Comparison of ENCODE assay signal across 8 cellular contexts in the genomic region with DNA sequence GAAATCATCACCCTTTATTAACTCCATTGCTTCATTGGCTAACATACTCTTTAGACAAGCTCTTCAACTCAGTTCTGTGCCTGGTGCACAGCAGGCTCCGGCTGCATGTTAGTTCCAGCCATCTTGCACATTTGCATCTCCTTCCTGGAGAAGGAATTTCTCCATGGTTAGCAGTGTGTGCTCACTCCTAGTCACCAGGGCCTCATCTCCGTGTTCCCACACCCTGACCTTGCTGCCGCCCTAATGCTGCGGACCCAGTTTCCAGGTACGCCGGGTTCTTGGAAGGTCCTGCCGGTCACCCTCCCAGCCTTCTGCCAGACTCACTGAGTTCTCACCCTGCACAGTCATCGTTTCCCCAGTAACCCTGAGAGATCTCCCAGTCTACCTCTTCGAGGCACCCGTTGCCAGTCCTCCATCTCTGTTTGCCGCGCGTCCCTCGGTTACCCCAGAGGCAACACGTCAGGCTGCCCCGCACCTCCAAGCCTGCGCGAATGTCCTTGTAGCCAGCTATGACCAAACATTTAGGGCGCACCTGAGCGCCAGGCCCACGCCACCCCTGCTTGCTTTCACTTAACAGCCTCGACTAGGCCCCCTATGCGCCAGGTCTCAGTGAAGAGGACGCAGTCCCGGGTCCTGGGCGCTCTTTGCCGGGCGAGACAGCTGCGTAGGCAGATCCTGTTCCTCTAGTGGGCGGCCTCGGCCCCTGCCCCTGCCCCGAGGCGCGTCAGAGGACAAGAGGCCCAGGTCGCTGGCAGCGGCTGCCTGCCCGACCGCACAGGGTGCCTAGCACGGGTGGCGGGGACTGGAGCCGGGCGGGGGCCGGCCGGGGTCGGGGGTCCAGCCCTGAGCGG. TPM values are rescaled to one million over a fixed set of nuclear protein-coding genes. Genes with fewer than 3 reads are reported as not detected.
DNase-seq lines count a peak whose midpoint lies in the region; ATAC-seq and TF ChIP-seq lines count a peak whose summit lies in the region.

No MANE protein-coding gene starts in this region.

- no CpG with 5 or more reads among the region's 46 CpGs for WGBS in mesendoderm (ENCODE audit: extremely low coverage, insufficient coverage, low lambda C conversion rate)

- peak overlapping the region; percentile 99 for H3K18ac ChIP-seq in mesendoderm (ENCODE audit: low read length)

- H3K9ac ChIP-seq in mesendoderm (ENCODE audit: low read length): peak overlapping the region; percentile 83

- H2BK15ac ChIP-seq in mesendoderm (replicated peaks; ENCODE audit: low read depth): no peak overlapping the region

- peak overlapping the region; percentile 97 for H3K4me3 ChIP-seq in AG04450 (ENCODE audit: low read depth, low read length)
- peak overlapping the region; percentile 74 for H3K4me3 ChIP-seq in effector memory CD4-positive, alpha-beta T cell (ENCODE audit: insufficient read depth, low read depth, low read length, poor library complexity, severe bottlenecking)
- peak overlapping the region; percentile 50 for H3K4me3 ChIP-seq in mesendoderm (ENCODE audit: low read length)

- H2BK5ac ChIP-seq in mesendoderm (ENCODE audit: low read length): peak overlapping the region; percentile 57

- H3K36me3 ChIP-seq in effector memory CD4-positive, alpha-beta T cell (ENCODE audit: control insufficient read depth, insufficient read depth, low read length): no peaks in the 10 kb centered on the region
- no peaks in the 10 kb centered on the region for H3K36me3 ChIP-seq in mesendoderm (ENCODE audit: control insufficient read depth, insufficient read depth, low read length)

- CTCF ChIA-PET in AG04450 (lab: Charles Lee): interaction anchor here (0.6 to 1.0 kb wide), 4 partner anchors 89 to 181 kb away, joined by 3 to 7 read pairs (median 4); a partner anchor contains a TSS
- CTCF ChIA-PET in activated CD8-positive, alpha-beta T cell treated with anti-CD3 and anti-CD28 coated beads, Interleukin-2, amount 10 ng/mL, durations not matched to agents 7 days and 5 days (lab: Charles Lee): interaction anchor here (1.0 to 3.6 kb wide), 7 partner anchors 12 to 94 kb away, joined by 3 to 18 read pairs (median 4); a partner anchor contains a TSS

- H3K27ac ChIP-seq in AG04450 (ENCODE audit: low read depth, low read length) (peak overlapping the region; percentile 89), mesendoderm (ENCODE audit: low read depth, low read length) (peak overlapping the region; percentile 89)
- H3K27ac ChIP-seq in effector memory CD4-positive, alpha-beta T cell (ENCODE audit: insufficient read depth, low read length, poor library complexity, severe bottlenecking): peak overlapping the region; percentile 95

- H3K4me1 Mint-ChIP-seq in activated CD8-positive, alpha-beta T cell treated with anti-CD3 and anti-CD28 coated beads, Interleukin-2, amount 10 ng/mL, durations not matched to agents 7 days and 5 days (ENCODE audit: low read depth): peaks cover 47% of the 10 kb centered on the region

- H4K5ac ChIP-seq in mesendoderm (ENCODE audit: low read length): no peak overlapping the region

- POLR2A ChIA-PET in AG04450 (lab: Yijun Ruan, JAX): interaction anchor here (0.6 to 1.2 kb wide), 2 partner anchors 16 to 79 kb away, joined by 3 to 4 read pairs; no protein-coding TSS in a partner anchor
- POLR2A ChIA-PET in activated CD8-positive, alpha-beta T cell treated with anti-CD3 and anti-CD28 coated beads, Interleukin-2, amount 10 ng/mL, durations not matched to agents 7 days and 5 days (lab: Charles Lee): interaction anchor here (0.9 to 4.7 kb wide), 6 partner anchors 8 to 89 kb away, joined by 3 to 74 read pairs (median 8); a partner anchor contains a TSS

- peaks cover 35% of the 10 kb centered on the region for H3K36me3 Mint-ChIP-seq in activated CD8-positive, alpha-beta T cell treated with anti-CD3 and anti-CD28 coated beads, Interleukin-2, amount 10 ng/mL, durations not matched to agents 7 days and 5 days (ENCODE audit: low read depth)

- H3K4me3 Mint-ChIP-seq in activated CD8-positive, alpha-beta T cell treated with anti-CD3 and anti-CD28 coated beads, Interleukin-2, amount 10 ng/mL, durations not matched to agents 7 days and 5 days: peak overlapping the region; percentile 88

- peaks cover 21% of the 10 kb centered on the region for H3K4me1 ChIP-seq in effector memory CD4-positive, alpha-beta T cell (ENCODE audit: control insufficient read depth, insufficient read depth, low read length, poor library complexity, severe bottlenecking)
- peaks cover 5% of the 10 kb centered on the region for H3K4me1 ChIP-seq in mesendoderm (ENCODE audit: control insufficient read depth, low read depth, low read length)

- no peak for DNase-seq in AG04450 (ENCODE audit: low read depth, low spot score)
- peak; percentile 55 for DNase-seq in NCI-H526 treated with DMSO at 0.1 percent for 48 hours (lab: John Stamatoyannopoulos, UW)
- DNase-seq in activated CD8-positive, alpha-beta T cell treated with anti-CD3 and anti-CD28 coated beads, Interleukin-2, amount 10 ng/mL, durations not matched to agents 7 days and 5 days: peak; percentile 79
- peak; percentile 60 to 67 (median 63) for DNase-seq in effector memory CD4-positive, alpha-beta T cell
- peak; percentile 92 for DNase-seq in mesendoderm
- peak; percentile 56 for DNase-seq in stimulated activated CD8-positive, alpha-beta memory T cell treated with anti-CD3 and anti-CD28 coated beads, Interleukin-12 subunit alpha, Interleukin-12 subunit beta, amount 100 ng/mL, for 4 hours (ENCODE audit: low read depth)

- no peaks in the 10 kb centered on the region; the same call in 1 of the 2 replicates for H3K9me3 ChIP-seq in AG04450 (ENCODE audit: control insufficient read depth, insufficient read depth, low read length)
- no peaks in the 10 kb centered on the region for H3K9me3 ChIP-seq in effector memory CD4-positive, alpha-beta T cell (ENCODE audit: control insufficient read depth, low read length)

- H3K27me3 ChIP-seq in AG04450 (ENCODE audit: control insufficient read depth, insufficient read depth, low read length): no peaks in the 10 kb centered on the region
- H3K27me3 ChIP-seq in effector memory CD4-positive, alpha-beta T cell (replicated peaks; ENCODE audit: control insufficient read depth, insufficient read depth, low read length, poor library complexity, severe bottlenecking): no peaks in the 10 kb centered on the region
- H3K27me3 ChIP-seq in mesendoderm (ENCODE audit: insufficient read depth, low read length, poor library complexity): no peaks in the 10 kb centered on the region

- no peaks in the 10 kb centered on the region for H3K9me3 Mint-ChIP-seq in activated CD8-positive, alpha-beta T cell treated with anti-CD3 and anti-CD28 coated beads, Interleukin-2, amount 10 ng/mL, durations not matched to agents 7 days and 5 days (ENCODE audit: insufficient read depth)

- peaks cover 36% of the 10 kb centered on the region for H3K79me2 ChIP-seq in mesendoderm (ENCODE audit: control insufficient read depth, insufficient read depth, low read length)

- peak overlapping the region; percentile 94 for H3K27ac Mint-ChIP-seq in activated CD8-positive, alpha-beta T cell treated with anti-CD3 and anti-CD28 coated beads, Interleukin-2, amount 10 ng/mL, durations not matched to agents 7 days and 5 days

- H3K56ac ChIP-seq in mesendoderm (ENCODE audit: low read length): peak overlapping the region; percentile 89

- H3K27me3 Mint-ChIP-seq in activated CD8-positive, alpha-beta T cell treated with anti-CD3 and anti-CD28 coated beads, Interleukin-2, amount 10 ng/mL, durations not matched to agents 7 days and 5 days (ENCODE audit: low read depth): no peaks in the 10 kb centered on the region

- ATAC-seq in GM18858 (IDR thresholded peaks at IDR 0.05; ENCODE audit: unreplicated experiment): peak; percentile 27
- peak; percentile 36 for ATAC-seq in HG03095 (IDR thresholded peaks at IDR 0.05; ENCODE audit: unreplicated experiment)
- peak; percentile 70 for ATAC-seq in activated CD8-positive, alpha-beta T cell treated with anti-CD3 and anti-CD28 coated beads, Interleukin-2, amount 10 ng/mL, durations not matched to agents 7 days and 5 days

- TF ChIP-seq CTCF in AG04450 (IDR thresholded peaks at IDR 0.05; ENCODE audit: low read depth, low read length): no peak

- H4K8ac ChIP-seq in mesendoderm (ENCODE audit: low read depth, low read length): no peak overlapping the region

- peak overlapping the region; percentile 62 for H3K4me2 ChIP-seq in mesendoderm (ENCODE audit: low read length)

- H3K4ac ChIP-seq in mesendoderm (ENCODE audit: low read depth, low read length): peak overlapping the region; percentile 98

- no peak overlapping the region for H3K23ac ChIP-seq in mesendoderm (ENCODE audit: low read length)

- no peak overlapping the region for H2AK5ac ChIP-seq in mesendoderm (ENCODE audit: low read length)

- H2BK120ac ChIP-seq in mesendoderm (ENCODE audit: low read depth, low read length): peak overlapping the region; percentile 66

- peaks cover 3% of the 10 kb centered on the region for H3K79me1 ChIP-seq in mesendoderm (ENCODE audit: low read length)

RNA-seq across cellular contexts. Expression of a gene that starts 0.7 kb away (rescaled TPM):
- 6.2 and 6.9 TPM in 2 replicates for polyA plus RNA-seq in AG04450 (2011; rRNA removed)
- polyA minus RNA-seq in AG04450 (2011; rRNA and poly(A)+ RNA removed): 10.3 and 12.7 TPM in 2 replicates
- total RNA-seq in activated CD8-positive, alpha-beta T cell treated with anti-CD3 and anti-CD28 coated beads, Interleukin-2, amount 10 ng/mL, durations not matched to agents 7 days and 5 days: 10 to 100 TPM; 36.5 to 36.6 TPM
- 22.7 TPM for polyA plus RNA-seq in mesendoderm (2013, experiment 1 of 2)
- 22.5 TPM for polyA plus RNA-seq in mesendoderm (2013, experiment 2 of 2)

RNA-seq across cellular contexts. Expression of a gene that starts 31.7 kb away (rescaled TPM):
- polyA plus RNA-seq in AG04450 (2011; rRNA removed): 218 and 324 TPM in 2 replicates
- 69.7 and 92.2 TPM in 2 replicates for polyA minus RNA-seq in AG04450 (2011; rRNA and poly(A)+ RNA removed)
- total RNA-seq in activated CD8-positive, alpha-beta T cell treated with anti-CD3 and anti-CD28 coated beads, Interleukin-2, amount 10 ng/mL, durations not matched to agents 7 days and 5 days: 100 to 1,000 TPM; 117 to 119 TPM
- 222 TPM for polyA plus RNA-seq in mesendoderm (2013, experiment 1 of 2)
- 222 TPM for polyA plus RNA-seq in mesendoderm (2013, experiment 2 of 2)
